In genomic region chr11:102449651-102450570, GRCh38 we compare ENCODE assay signal across 8 cellular contexts. TPM values are rescaled to one million over a fixed set of nuclear protein-coding genes. Genes with fewer than 3 reads are reported as not detected.
DNase-seq lines count a peak whose midpoint lies in the region; ATAC-seq and TF ChIP-seq lines count a peak whose summit lies in the region.

No MANE protein-coding gene starts in this region.

- peaks cover 39% of the 10 kb centered on the region for H3K36me3 Mint-ChIP-seq in activated T-cell treated with anti-CD3 and anti-CD28 coated beads, Interleukin-2, amount 50 U/mL, for 4 hours (ENCODE audit: insufficient read depth)
- H3K36me3 Mint-ChIP-seq in activated T-helper 17 cell treated with anti-CD3 and anti-CD28 coated beads, Interleukin-2, amount 50 U/mL, for 72 hours (ENCODE audit: low read depth): peaks cover 71% of the 10 kb centered on the region

- H3K4me3 Mint-ChIP-seq in activated T-cell treated with anti-CD3 and anti-CD28 coated beads, Interleukin-2, amount 50 U/mL, for 4 hours: peak overlapping the region; percentile 91
- H3K4me3 Mint-ChIP-seq in activated T-helper 17 cell treated with anti-CD3 and anti-CD28 coated beads, Interleukin-2, amount 50 U/mL, for 72 hours: peak overlapping the region; percentile 98

- peaks cover 82% of the 10 kb centered on the region for H3K4me1 Mint-ChIP-seq in activated T-cell treated with anti-CD3 and anti-CD28 coated beads, Interleukin-2, amount 50 U/mL, for 4 hours (ENCODE audit: low read depth)
- H3K4me1 Mint-ChIP-seq in activated T-helper 17 cell treated with anti-CD3 and anti-CD28 coated beads, Interleukin-2, amount 50 U/mL, for 72 hours: peaks cover 52% of the 10 kb centered on the region

- H3K36me3 ChIP-seq in lung (ENCODE audit: control insufficient read depth in 2 of 2, insufficient read depth in 2 of 2, low read length in 2 of 2) (peaks cover 0 to 4% of the 10 kb centered on the region in 2 donors), transverse colon (no peaks in the 10 kb centered on the region)

- intact Hi-C loops in transverse colon (cut with DNase I; ENCODE audit: low total_unique reads): no loop called here

- TF ChIP-seq CTCF in lung (IDR thresholded peaks at IDR 0.05; ENCODE audit: control extremely low read depth, extremely low read depth): no peak
- no peak for TF ChIP-seq CTCF in transverse colon (IDR thresholded peaks at IDR 0.05)

- no peak for TF ChIP-seq EP300 in transverse colon (IDR thresholded peaks at IDR 0.05; ENCODE audit: low read depth)

- TF ChIP-seq POLR2A in transverse colon (IDR thresholded peaks at IDR 0.05): no peak

- no peaks in the 10 kb centered on the region for H3K9me3 Mint-ChIP-seq in activated T-cell treated with anti-CD3 and anti-CD28 coated beads, Interleukin-2, amount 50 U/mL, for 4 hours
- no peaks in the 10 kb centered on the region for H3K9me3 Mint-ChIP-seq in activated T-helper 17 cell treated with anti-CD3 and anti-CD28 coated beads, Interleukin-2, amount 50 U/mL, for 72 hours

- in situ Hi-C loops in transverse colon (cut with MboI; ENCODE audit: low pct_ligation_motif_present in 1 of 4, low pct_unique_long_range_greater_than_20kb in 1 of 4, low sequenced_read_pairs in 3 of 4): loop anchor here in 1 of 4 donors (10.0 kb wide), 1 partner anchor 55 kb away; no protein-coding TSS in a partner anchor

- H3K9me3 ChIP-seq in lung (ENCODE audit: control insufficient read depth in 2 of 2, insufficient read depth in 1 of 2, low read length in 1 of 2) (no peaks in the 10 kb centered on the region), transverse colon (no peaks in the 10 kb centered on the region)

- ATAC-seq in activated T-cell treated with anti-CD3 and anti-CD28 coated beads, Interleukin-2, amount 50 U/mL, for 4 hours: no peak
- no peak for ATAC-seq in activated T-helper 17 cell treated with anti-CD3 and anti-CD28 coated beads, Interleukin-2, amount 50 U/mL, for 72 hours (replicated peaks)
- ATAC-seq in lung (ENCODE audit: insufficient read depth, low FRiP score): no peak
- no peak for ATAC-seq in GM19467 (IDR thresholded peaks at IDR 0.05; ENCODE audit: unreplicated experiment)

- no peaks in the 10 kb centered on the region for H3K27me3 ChIP-seq in lung (ENCODE audit: control insufficient read depth, insufficient read depth)
- H3K27me3 ChIP-seq in transverse colon: no peaks in the 10 kb centered on the region

- WGBS in lung, 2 donors: 68% methylated on average over 7 of the region's 7 CpGs
- WGBS in transverse colon (ENCODE audit: low coverage in 1 of 2), 2 donors: 79 to 87% methylated on average over 7 of the region's 7 CpGs

- H3K27ac Mint-ChIP-seq in activated T-helper 17 cell treated with anti-CD3 and anti-CD28 coated beads, Interleukin-2, amount 50 U/mL, for 72 hours: peak overlapping the region; percentile 95

- no peaks in the 10 kb centered on the region for H3K27me3 Mint-ChIP-seq in activated T-cell treated with anti-CD3 and anti-CD28 coated beads, Interleukin-2, amount 50 U/mL, for 4 hours (ENCODE audit: low read depth)
- no peaks in the 10 kb centered on the region for H3K27me3 Mint-ChIP-seq in activated T-helper 17 cell treated with anti-CD3 and anti-CD28 coated beads, Interleukin-2, amount 50 U/mL, for 72 hours

- H3K4me3 ChIP-seq in lung: no peak overlapping the region
- no peak overlapping the region for H3K4me3 ChIP-seq in transverse colon

- H3K27ac ChIP-seq in lung (ENCODE audit: low read depth in 1 of 2, low read length in 1 of 2) (peak overlapping the region; percentile 1 to 61), transverse colon (peak overlapping the region; percentile 24 to 99 (median 92))

- peak; percentile 13 for DNase-seq in activated T-cell treated with anti-CD3 and anti-CD28 coated beads, Interleukin-2, amount 50 U/mL, for 4 hours
- no peak for DNase-seq in activated T-cell treated with anti-CD3 and anti-CD28 coated beads, Interleukin-2, amount 50 U/mL, for 48 hours
- DNase-seq in lung (ENCODE audit: low spot score): no peak
- no peak for DNase-seq in transverse colon
- no peak for DNase-seq in HCEC 1CT
- no peak for DNase-seq in NCI-H2029 treated with DMSO at 0.1 percent for 48 hours (lab: John Stamatoyannopoulos, UW)

- H3K4me1 ChIP-seq in lung (ENCODE audit: control insufficient read depth in 2 of 2, insufficient read depth in 2 of 2, low read length in 2 of 2): peaks cover 3 to 6% of the 10 kb centered on the region in 2 donors
- H3K4me1 ChIP-seq in transverse colon: peaks cover 24 to 57% (median 38%) of the 10 kb centered on the region in 4 donors

RNA-seq across cellular contexts. Expression of gene TMEM123, which starts 2.7 kb away (rescaled TPM):
- total RNA-seq in activated T-cell treated with anti-CD3 and anti-CD28 coated beads, Interleukin-2, amount 50 U/mL, for 4 hours: 100 to 1,000 TPM; 177 to 189 (median 187) TPM
- total RNA-seq in activated T-helper 17 cell treated with anti-CD3 and anti-CD28 coated beads, Interleukin-2, amount 50 U/mL, for 72 hours: 100 to 1,000 TPM; 140 to 209 TPM
- total RNA-seq in lung (100 to 1,000 TPM; 117 to 245 TPM), transverse colon (100 to 1,000 TPM in 2 of 4 donors, 10 to 100 TPM in 2; 55.4 to 137 (median 104) TPM)
- polyA plus RNA-seq in lung: 10 to 100 TPM; 53.6 to 83.5 TPM
